In the genomic region with DNA sequence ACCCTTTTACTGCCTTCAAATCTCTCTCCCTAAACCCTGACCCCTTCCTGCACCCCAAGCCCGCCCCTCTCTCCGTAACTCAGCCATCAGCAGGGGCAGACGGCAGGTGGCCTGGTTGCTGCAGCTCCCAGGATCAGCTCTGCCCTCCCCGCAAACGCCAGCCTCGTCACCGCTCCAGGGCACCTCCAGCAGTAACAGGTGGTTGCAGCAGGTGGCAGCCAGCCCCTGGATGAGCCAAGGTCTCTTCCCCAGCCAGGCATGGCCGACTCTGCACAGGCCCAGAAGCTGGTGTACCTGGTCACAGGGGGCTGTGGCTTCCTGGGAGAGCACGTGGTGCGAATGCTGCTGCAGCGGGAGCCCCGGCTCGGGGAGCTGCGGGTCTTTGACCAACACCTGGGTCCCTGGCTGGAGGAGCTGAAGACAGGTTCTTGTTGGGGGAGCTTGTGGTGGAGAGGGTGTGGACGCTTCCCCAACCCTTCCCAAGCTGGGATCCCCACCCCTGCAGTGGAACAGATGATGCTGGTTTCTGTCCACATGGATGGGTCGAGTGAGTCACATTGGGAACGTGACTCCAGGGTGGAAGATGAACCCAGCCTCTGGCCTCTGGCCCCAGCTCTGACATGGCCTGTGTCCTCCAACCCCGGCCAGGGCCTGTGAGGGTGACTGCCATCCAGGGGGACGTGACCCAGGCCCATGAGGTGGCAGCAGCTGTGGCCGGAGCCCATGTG, we compare ENCODE assay signal across 8 cellular contexts. TPM values are rescaled to one million over a fixed set of nuclear protein-coding genes. Genes with fewer than 3 reads are reported as not detected.
A peak's percentile ranks its signal among the peaks of the same experiment; 100 is the strongest.
DNase-seq lines count a peak whose midpoint lies in the region; ATAC-seq, FAIRE-seq and TF ChIP-seq lines count a peak whose summit lies in the region.

No MANE protein-coding gene starts in this region.

- H3K27me3 Mint-ChIP-seq in activated CD8-positive, alpha-beta memory T cell treated with anti-CD3 and anti-CD28 coated beads, Interleukin-2, amount 10 ng/mL, durations not matched to agents 7 days and 5 days, result no peaks in the 10 kb centered on the region
- no peaks in the 10 kb centered on the region for H3K27me3 Mint-ChIP-seq in CD8-positive, alpha-beta memory T cell

- H3K27me3 ChIP-seq in PC-9 (ENCODE audit: insufficient read depth, low read depth) (no peaks in the 10 kb centered on the region), pancreas (no peaks in the 10 kb centered on the region)
- no peaks in the 10 kb centered on the region for H3K27me3 ChIP-seq in CD8-positive, alpha-beta memory T cell (ENCODE audit: insufficient read depth, low read length, poor library complexity, severe bottlenecking)

- 16 to 20% methylated on average over 19 to 20 of the region's 20 CpGs for WGBS in pancreas, 2 donors

- H3K79me2 ChIP-seq in PC-9 (ENCODE audit: low read depth), result no peaks in the 10 kb centered on the region

- H3K36me3 Mint-ChIP-seq in activated CD8-positive, alpha-beta memory T cell treated with anti-CD3 and anti-CD28 coated beads, Interleukin-2, amount 10 ng/mL, durations not matched to agents 7 days and 5 days, result peaks cover 4% of the 10 kb centered on the region
- peaks cover 0 to 34% (median 3%) of the 10 kb centered on the region in 3 donors for H3K36me3 Mint-ChIP-seq in CD8-positive, alpha-beta memory T cell

- no peaks in the 10 kb centered on the region for H3K9me2 ChIP-seq in PC-9 (ENCODE audit: insufficient read depth)

- H3K4me3 ChIP-seq in PC-9 (peak overlapping the region; percentile 45; the same call in 1 of the 2 replicates), pancreas (peak overlapping the region; percentile 24 to 61 (median 36))
- H3K4me3 ChIP-seq in CD8-positive, alpha-beta memory T cell (ENCODE audit: low read length), result no peak overlapping the region

- peak overlapping the region; percentile 71 for H3K4me2 ChIP-seq in PC-9

- CTCF ChIA-PET in activated CD8-positive, alpha-beta memory T cell treated with anti-CD3 and anti-CD28 coated beads, Interleukin-2, amount 10 ng/mL, durations not matched to agents 7 days and 5 days (lab: Charles Lee), result interaction anchor here (0.6 to 7.0 kb wide), 28 partner anchors 9 to 883 kb away, joined by 3 to 97 read pairs (median 4); partner anchors contain the start of genes KAT8, VKORC1, ZNF646 and ZNF668
- CTCF ChIA-PET in PC-9 (lab: Charles Lee), result interaction anchor here (0.5 to 2.5 kb wide), 18 partner anchors 11 to 475 kb away, joined by 3 to 33 read pairs (median 4); partner anchors contain the start of genes KAT8, VKORC1, ZNF646 and ZNF668
- CTCF ChIA-PET in CD8-positive, alpha-beta memory T cell (lab: Charles Lee), result interaction anchor here (0.8 to 5.8 kb wide), 13 partner anchors 9 to 883 kb away, joined by 3 to 29 read pairs (median 5); partner anchors contain the start of genes ARMC5, ZNF646, ZNF668 and ZNF843

- peaks cover 15% of the 10 kb centered on the region for H3K4me1 Mint-ChIP-seq in activated CD8-positive, alpha-beta memory T cell treated with anti-CD3 and anti-CD28 coated beads, Interleukin-2, amount 10 ng/mL, durations not matched to agents 7 days and 5 days
- H3K4me1 Mint-ChIP-seq in CD8-positive, alpha-beta memory T cell, result peaks cover 0 to 6% (median 0%) of the 10 kb centered on the region in 3 donors

- TF ChIP-seq CTCF in PC-9 (conservative IDR thresholded peaks at IDR 0.05) (no peak), pancreas (IDR thresholded peaks at IDR 0.05) (no peak)

- TSS peak; percentile 12 for BruUV-seq in PC-9 (replicated peaks; lab: Mats Ljungman, UMichigan)

- no peak overlapping the region for H3K27ac ChIP-seq in PC-9
- peak overlapping the region; percentile 85 to 87 (median 86) for H3K27ac ChIP-seq in pancreas
- no peak overlapping the region for H3K27ac ChIP-seq in CD8-positive, alpha-beta memory T cell (ENCODE audit: low read depth, low read length)

- H3K4me3 Mint-ChIP-seq in activated CD8-positive, alpha-beta memory T cell treated with anti-CD3 and anti-CD28 coated beads, Interleukin-2, amount 10 ng/mL, durations not matched to agents 7 days and 5 days, result peak overlapping the region; percentile 32
- no peak overlapping the region for H3K4me3 Mint-ChIP-seq in CD8-positive, alpha-beta memory T cell

- H3K27ac Mint-ChIP-seq in activated CD8-positive, alpha-beta memory T cell treated with anti-CD3 and anti-CD28 coated beads, Interleukin-2, amount 10 ng/mL, durations not matched to agents 7 days and 5 days, result peak overlapping the region; percentile 54
- H3K27ac Mint-ChIP-seq in CD8-positive, alpha-beta memory T cell, result no peak overlapping the region

- no peak for ATAC-seq in activated CD8-positive, alpha-beta memory T cell treated with anti-CD3 and anti-CD28 coated beads, Interleukin-2, amount 10 ng/mL, durations not matched to agents 7 days and 5 days
- peak; percentile 92 to 94 (median 94) for ATAC-seq in pancreas

- peaks cover 25% of the 10 kb centered on the region; the same call in 1 of the 2 replicates for H3F3A ChIP-seq in PC-9 (ENCODE audit: insufficient read depth, low read depth)

- POLR2A ChIA-PET in PC-9 (lab: Charles Lee; ENCODE audit: unreplicated experiment), result interaction anchor here (0.5 to 2.2 kb wide), 9 partner anchors 96 to 717 kb away, joined by 3 to 34 read pairs (median 4); partner anchors contain the start of gene FUS
- POLR2A ChIA-PET in CD8-positive, alpha-beta memory T cell (lab: Charles Lee), result interaction anchor here (0.6 kb wide), 2 partner anchors 159 to 289 kb away, joined by 4 to 9 read pairs; no protein-coding TSS in a partner anchor

- no peak for DNase-seq in activated CD8-positive, alpha-beta memory T cell treated with anti-CD3 and anti-CD28 coated beads, Interleukin-2, amount 10 ng/mL, durations not matched to agents 7 days and 5 days
- DNase-seq in activated CD8-positive, alpha-beta memory T cell treated with anti-CD3 and anti-CD28 coated beads for 24 hours, result no peak
- DNase-seq in PC-9 (peak; percentile 56 to 93), fibroblast of gingiva (ENCODE audit: low read depth) (peak; percentile 20), pancreas (peak; percentile 85 to 97 (median 91)), midbrain (lab: John Stamatoyannopoulos, UW) (no peak), GM12892 (ENCODE audit: insufficient read length) (no peak)
- no peak for DNase-seq in CD8-positive, alpha-beta memory T cell

- peaks cover 7% of the 10 kb centered on the region; the same call in 1 of the 2 replicates for H3K36me3 ChIP-seq in PC-9 (ENCODE audit: low read depth)
- H3K36me3 ChIP-seq in pancreas, result peaks cover 0 to 10% (median 0%) of the 10 kb centered on the region in 3 donors
- H3K36me3 ChIP-seq in CD8-positive, alpha-beta memory T cell (ENCODE audit: insufficient read depth, low read length), result peaks cover 4% of the 10 kb centered on the region

- FAIRE-seq in pancreas (lab: Jason Lieb, UNC) (no peak), GM12892 (lab: Jason Lieb, UNC) (no peak)

- H4K20me1 ChIP-seq in PC-9 (ENCODE audit: insufficient read depth), result no peaks in the 10 kb centered on the region; the same call in 1 of the 2 replicates

- intact Hi-C loops in PC-9 (cut with micrococcal nuclease; ENCODE audit: unreplicated experiment), result loop anchor here (1.0 to 5.0 kb wide), 11 partner anchors 48 to 883 kb away; partner anchors contain the start of genes STX4, VKORC1, ZNF646 and ZNF668
- intact Hi-C loops in pancreas (cut with DNase I), result loop anchor here in 2 of 3 donors (2.0 to 10.0 kb wide), 4 partner anchors 99 to 459 kb away; partner anchors contain the start of genes PRSS53 (in 1 of the 2) and ZNF843 (in 1 of the 2)

- H3K9me3 ChIP-seq in PC-9 (ENCODE audit: insufficient read depth, low read depth), result no peaks in the 10 kb centered on the region
- no peaks in the 10 kb centered on the region for H3K9me3 ChIP-seq in pancreas
- H3K9me3 ChIP-seq in CD8-positive, alpha-beta memory T cell (ENCODE audit: low read length), result no peaks in the 10 kb centered on the region

- no peak for TF ChIP-seq POLR2A in GM12892 (IDR thresholded peaks at IDR 0.05; ENCODE audit: low read depth, low read length)

- H3K4me1 ChIP-seq in PC-9 (replicated peaks; ENCODE audit: insufficient read depth) (no peaks in the 10 kb centered on the region; the same call in 1 of the 2 replicates), pancreas (peaks cover 0 to 7% (median 0%) of the 10 kb centered on the region in 3 donors)
- H3K4me1 ChIP-seq in CD8-positive, alpha-beta memory T cell (ENCODE audit: insufficient read depth, low read length), result no peaks in the 10 kb centered on the region

- peak overlapping the region; percentile 63 for H2AFZ ChIP-seq in PC-9

- no peaks in the 10 kb centered on the region for H3K9me3 Mint-ChIP-seq in activated CD8-positive, alpha-beta memory T cell treated with anti-CD3 and anti-CD28 coated beads, Interleukin-2, amount 10 ng/mL, durations not matched to agents 7 days and 5 days (ENCODE audit: low read depth)
- H3K9me3 Mint-ChIP-seq in CD8-positive, alpha-beta memory T cell, result no peaks in the 10 kb centered on the region

RNA-seq across cellular contexts. Expression of gene HSD3B7, which starts 0.6 kb away (rescaled TPM):
- total RNA-seq in activated CD8-positive, alpha-beta memory T cell treated with anti-CD3 and anti-CD28 coated beads, Interleukin-2, amount 10 ng/mL, durations not matched to agents 7 days and 5 days, result 1 to 10 TPM; 6.6 to 9.7 TPM
- total RNA-seq in PC-9 (2021) (34.8 and 44.2 TPM in 2 replicates), pancreas (10 to 100 TPM; 14.2 to 32.1 (median 17.3) TPM)
- polyA plus RNA-seq in pancreas, result 10 to 100 TPM; 16.6 to 28.4 TPM
- 1 to 10 TPM; 1.6 to 2.1 TPM for total RNA-seq in CD8-positive, alpha-beta memory T cell
- not detected for polyA plus RNA-seq in CD8-positive, alpha-beta memory T cell
- polyA plus RNA-seq in GM12892 (2012; ENCODE audit: missing spikeins), result 0.74 TPM

RNA-seq across cellular contexts. Expression of gene STX1B, which starts 24.9 kb away (rescaled TPM):
- total RNA-seq in activated CD8-positive, alpha-beta memory T cell treated with anti-CD3 and anti-CD28 coated beads, Interleukin-2, amount 10 ng/mL, durations not matched to agents 7 days and 5 days, result 1 to 10 TPM; 3.5 to 3.6 TPM
- 3.9 and 5.6 TPM in 2 replicates for total RNA-seq in PC-9 (2021)
- total RNA-seq in pancreas, result 1 to 10 TPM in 1 of 6 donors, under 1 TPM in 5; 0.16 to 1.4 (median 0.56) TPM
- polyA plus RNA-seq in pancreas, result 1 to 10 TPM in 1 of 2 donors, under 1 TPM in 1; 0.82 to 2.4 TPM
- total RNA-seq in CD8-positive, alpha-beta memory T cell, result under 1 TPM; 0.40 to 0.79 TPM
- 0.03 TPM for polyA plus RNA-seq in CD8-positive, alpha-beta memory T cell
- 2.3 TPM for polyA plus RNA-seq in GM12892 (2012; ENCODE audit: missing spikeins)

RNA-seq across cellular contexts. Expression of gene SETD1A, which starts 28.0 kb away (rescaled TPM):
- total RNA-seq in activated CD8-positive, alpha-beta memory T cell treated with anti-CD3 and anti-CD28 coated beads, Interleukin-2, amount 10 ng/mL, durations not matched to agents 7 days and 5 days, result 10 to 100 TPM; 23.9 to 26.4 TPM
- total RNA-seq in PC-9 (2021) (29.6 and 33.2 TPM in 2 replicates), pancreas (10 to 100 TPM in 1 of 6 donors, 1 to 10 TPM in 5; 6.5 to 10.6 (median 8.3) TPM)
- 10 to 100 TPM; 12.8 to 17.9 TPM for polyA plus RNA-seq in pancreas
- total RNA-seq in CD8-positive, alpha-beta memory T cell, result 10 to 100 TPM; 24.7 to 28.8 TPM
- polyA plus RNA-seq in CD8-positive, alpha-beta memory T cell, result 2.6 TPM
- polyA plus RNA-seq in GM12892 (2012; ENCODE audit: missing spikeins), result 4.7 TPM

RNA-seq across cellular contexts. Expression of gene ORAI3, which starts 36.7 kb away (rescaled TPM):
- total RNA-seq in activated CD8-positive, alpha-beta memory T cell treated with anti-CD3 and anti-CD28 coated beads, Interleukin-2, amount 10 ng/mL, durations not matched to agents 7 days and 5 days, result 10 to 100 TPM; 19.5 to 20.5 TPM
- 40.7 and 43.5 TPM in 2 replicates for total RNA-seq in PC-9 (2021)
- 10 to 100 TPM in 4 of 6 donors, 1 to 10 TPM in 2; 8.6 to 12.5 (median 11.4) TPM for total RNA-seq in pancreas
- polyA plus RNA-seq in pancreas, result 10 to 100 TPM in 1 of 2 donors, 1 to 10 TPM in 1; 9.5 to 10.3 TPM
- total RNA-seq in CD8-positive, alpha-beta memory T cell, result 1 to 10 TPM; 8.5 to 8.8 TPM
- polyA plus RNA-seq in CD8-positive, alpha-beta memory T cell, result 25.8 TPM
- polyA plus RNA-seq in GM12892 (2012; ENCODE audit: missing spikeins), result 13.5 TPM

RNA-seq across cellular contexts. Expression of gene STX4, which starts 47.8 kb away (rescaled TPM):
- 10 to 100 TPM; 60.0 to 75.6 TPM for total RNA-seq in activated CD8-positive, alpha-beta memory T cell treated with anti-CD3 and anti-CD28 coated beads, Interleukin-2, amount 10 ng/mL, durations not matched to agents 7 days and 5 days
- 85.8 and 100 TPM in 2 replicates for total RNA-seq in PC-9 (2021)
- 10 to 100 TPM; 22.2 to 48.9 (median 26.9) TPM for total RNA-seq in pancreas
- 10 to 100 TPM; 91.8 to 94.4 TPM for polyA plus RNA-seq in pancreas
- total RNA-seq in CD8-positive, alpha-beta memory T cell, result 10 to 100 TPM; 53.0 to 55.0 TPM
- polyA plus RNA-seq in CD8-positive, alpha-beta memory T cell, result 34.5 TPM
- polyA plus RNA-seq in GM12892 (2012; ENCODE audit: missing spikeins), result 31.2 TPM

Comparison
In these comparisons a context has a peak if more than half of its experiments do, and no peak if none do; other contexts are left out.
1. DNase-seq: peak in PC-9 (2 of 2), fibroblast of gingiva (single experiment) and pancreas (6 of 6); none in activated CD8-positive, alpha-beta memory T cell treated with anti-CD3 and anti-CD28 coated beads, Interleukin-2, amount 10 ng/mL, durations not matched to agents 7 days and 5 days (single experiment), activated CD8-positive, alpha-beta memory T cell treated with anti-CD3 and anti-CD28 coated beads for 24 hours (single experiment), CD8-positive, alpha-beta memory T cell (0 of 5), midbrain (single experiment) and GM12892 (single experiment).
2. H3K27ac ChIP-seq: peak in pancreas (4 of 4); none in PC-9 (single experiment) and CD8-positive, alpha-beta memory T cell (single experiment).